In the genomic region with DNA sequence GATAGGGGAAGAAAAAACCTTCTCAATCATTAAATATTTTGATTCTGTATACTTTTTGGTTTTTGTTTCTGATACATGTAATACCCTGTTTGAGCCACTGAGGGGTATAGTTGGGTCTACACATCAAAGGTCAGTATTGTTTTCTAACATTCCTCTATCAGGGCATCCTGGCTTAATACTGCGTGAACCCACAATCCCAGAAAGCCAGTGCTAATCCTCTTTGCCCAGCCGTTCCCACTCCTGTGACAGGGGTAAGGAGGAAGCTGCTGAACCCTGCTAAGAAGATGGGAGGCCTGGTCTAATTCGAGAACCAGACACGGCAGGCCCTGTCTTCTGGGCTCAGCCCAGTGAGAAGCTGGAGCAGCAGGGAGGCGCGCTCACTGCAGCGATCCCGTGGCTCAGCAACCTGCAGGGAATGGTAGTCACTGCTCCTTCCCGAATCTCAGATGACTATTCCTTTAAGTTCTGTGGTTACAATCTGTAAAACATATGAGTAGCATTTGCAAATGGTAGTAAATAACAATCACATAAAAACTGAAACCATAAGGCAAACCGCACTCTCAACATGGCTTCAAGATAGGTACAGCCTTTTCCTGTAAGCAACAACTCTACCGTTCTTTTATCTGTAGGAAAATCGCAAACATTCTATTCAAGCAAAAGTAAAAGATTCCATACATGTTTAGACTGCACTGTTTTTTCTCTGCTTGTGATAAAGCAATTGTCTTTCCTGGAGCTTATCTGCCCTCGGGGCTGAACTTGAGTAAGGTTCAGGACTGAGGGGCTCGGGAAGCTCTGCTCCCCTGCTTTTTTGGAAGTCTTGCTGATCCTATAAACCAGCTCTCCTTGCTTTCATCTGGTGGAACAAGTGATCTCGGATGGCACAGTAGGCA, we compare ENCODE assay signal across 8 cellular contexts.
A peak's percentile ranks its signal among the peaks of the same experiment; 100 is the strongest.
DNase-seq lines count a peak whose midpoint lies in the region; ATAC-seq, FAIRE-seq and TF ChIP-seq lines count a peak whose summit lies in the region.

No MANE protein-coding gene starts in this region.

- in situ Hi-C loops in KBM-7 (cut with MboI; ENCODE audit: low pct_unique_long_range_greater_than_20kb, low sequenced_read_pairs) (no loop called here), astrocyte of the spinal cord (cut with HindIII; ENCODE audit: low sequenced_read_pairs) (no loop called here)

- peak; percentile 76 for ATAC-seq in GM18858 (IDR thresholded peaks at IDR 0.05; ENCODE audit: unreplicated experiment)
- peak; percentile 80 for ATAC-seq in stimulated activated naive CD8-positive, alpha-beta T cell treated with anti-CD3 and anti-CD28 coated beads, Interleukin-15, amount 100 ng/mL, for 72 hours
- no peak for ATAC-seq in GM21576 (IDR thresholded peaks at IDR 0.05; ENCODE audit: unreplicated experiment)

- H3K9me3 Mint-ChIP-seq in stimulated activated naive CD8-positive, alpha-beta T cell treated with anti-CD3 and anti-CD28 coated beads, Interleukin-15, amount 100 ng/mL, for 72 hours = no peaks in the 10 kb centered on the region

- peaks cover 6% of the 10 kb centered on the region for H3K27me3 Mint-ChIP-seq in stimulated activated naive CD8-positive, alpha-beta T cell treated with anti-CD3 and anti-CD28 coated beads, Interleukin-15, amount 100 ng/mL, for 72 hours

- no peak overlapping the region for H3K4me3 ChIP-seq in astrocyte of the spinal cord (ENCODE audit: low read depth, low read length)

- peak; percentile 48 for DNase-seq in KBM-7
- DNase-seq in astrocyte of the spinal cord (ENCODE audit: low read depth, low spot score) = peak; percentile 73
- peak; percentile 5 to 23 for DNase-seq in stimulated activated naive CD8-positive, alpha-beta T cell treated with anti-CD3 and anti-CD28 coated beads, Interleukin-15, amount 100 ng/mL, for 72 hours
- DNase-seq in NCI-H2081 (lab: John Stamatoyannopoulos, UW) = no peak

- TF ChIP-seq CTCF in 22Rv1 (IDR thresholded peaks at IDR 0.05) (0 out of 2 replicates have a peak, but pooled peaks have one; percentile 10), astrocyte of the spinal cord (IDR thresholded peaks at IDR 0.05; ENCODE audit: low read depth, low read length) (peak; percentile 47)

- no peaks in the 10 kb centered on the region for H3K4me1 Mint-ChIP-seq in stimulated activated naive CD8-positive, alpha-beta T cell treated with anti-CD3 and anti-CD28 coated beads, Interleukin-15, amount 100 ng/mL, for 72 hours

- H3K27ac Mint-ChIP-seq in stimulated activated naive CD8-positive, alpha-beta T cell treated with anti-CD3 and anti-CD28 coated beads, Interleukin-15, amount 100 ng/mL, for 72 hours = peak overlapping the region; percentile 59 to 75

- H3K27ac ChIP-seq in 22Rv1 = no peak overlapping the region

- peak overlapping the region; percentile 39 to 61 for H3K4me3 Mint-ChIP-seq in stimulated activated naive CD8-positive, alpha-beta T cell treated with anti-CD3 and anti-CD28 coated beads, Interleukin-15, amount 100 ng/mL, for 72 hours

- peak; percentile 21 for FAIRE-seq in islet of Langerhans (lab: Jason Lieb, UNC)

Comparison
In these comparisons a context has a peak if more than half of its experiments do, and no peak if none do; other contexts are left out.
1. DNase-seq: peak in KBM-7 (single experiment), astrocyte of the spinal cord (single experiment) and stimulated activated naive CD8-positive, alpha-beta T cell treated with anti-CD3 and anti-CD28 coated beads, Interleukin-15, amount 100 ng/mL, for 72 hours (2 of 2); none in NCI-H2081 (0 of 2).